In the genomic region with DNA sequence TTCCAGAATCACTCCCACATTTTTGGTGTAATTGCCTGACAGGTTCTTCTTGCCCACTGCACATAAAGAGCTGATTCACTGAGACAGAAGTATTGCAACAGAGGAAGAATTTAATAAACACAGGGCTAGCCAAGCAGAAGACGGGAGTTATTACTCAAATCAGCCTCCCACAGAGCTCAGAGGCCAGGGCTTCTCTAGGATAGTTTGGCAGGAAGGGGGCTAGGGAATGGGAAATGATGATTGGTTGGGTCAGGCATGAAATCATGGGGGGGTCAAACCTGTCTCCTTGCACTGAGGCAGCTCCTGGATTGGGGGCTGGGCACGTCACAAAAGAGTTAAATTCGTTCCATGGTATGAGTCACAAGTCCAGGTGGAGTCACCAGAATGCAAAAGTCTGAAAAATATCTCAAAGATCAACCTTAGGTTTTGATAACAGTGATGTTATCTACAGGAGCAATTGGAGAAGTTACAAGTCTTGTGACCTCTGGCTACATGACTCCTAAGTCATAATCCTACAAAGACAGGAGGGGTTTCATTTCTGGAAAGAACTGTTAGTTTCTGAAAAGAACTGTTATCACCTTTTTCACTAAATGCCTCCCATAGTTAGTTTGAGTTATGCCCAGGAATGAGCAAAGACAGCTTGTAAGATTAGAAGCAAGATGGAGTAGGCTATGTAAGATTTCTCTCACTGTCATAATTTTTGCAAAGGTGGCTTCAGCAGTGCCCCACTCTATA, we compare ENCODE assay signal across 16 cellular contexts. TPM values are rescaled to one million over a fixed set of nuclear protein-coding genes. Genes with fewer than 3 reads are reported as not detected.
DNase-seq lines count a peak whose midpoint lies in the region; ATAC-seq and TF ChIP-seq lines count a peak whose summit lies in the region.
"Had no signal": no experiment of that assay in that cellular context is flagged by ENCODE, and none has a peak within 500 bp of the region (broad histone marks: within the 10 kb centered on the region; RNA-seq: fewer than 3 reads in every experiment).

No MANE protein-coding gene starts in this region.

- BruUV-seq in PC-3 (replicated peaks; lab: Mats Ljungman, UMichigan), result no TSS peak

- H3K27me3 Mint-ChIP-seq in osteocyte (ENCODE audit: unreplicated experiment) (no peaks in the 10 kb centered on the region), mesothelial cell of epicardium (ENCODE audit: low read depth) (peaks cover 32% of the 10 kb centered on the region)

- no peaks in the 10 kb centered on the region for H3K27me3 ChIP-seq in PC-3 (ENCODE audit: low read length)
- H3K27me3 ChIP-seq in BE2C, result no peaks in the 10 kb centered on the region
- H3K27me3 ChIP-seq: cardiac muscle cell, sigmoid colon had no signal

- no peaks in the 10 kb centered on the region for H3K79me2 ChIP-seq in PC-3 (ENCODE audit: low read length)

- H3K4me2 ChIP-seq in PC-3 (ENCODE audit: low read length), result no peak overlapping the region

- ATAC-seq in PC-3 (no peak), left lobe of liver (no peak)

- no peak overlapping the region for H2AFZ ChIP-seq in PC-3 (ENCODE audit: low read length)

- H3K27ac Mint-ChIP-seq in osteocyte (ENCODE audit: unreplicated experiment), result peak overlapping the region; percentile 94
- H3K27ac Mint-ChIP-seq in mesothelial cell of epicardium, result no peak overlapping the region
- H3K27ac Mint-ChIP-seq: activated T-helper 1 cell treated with anti-CD3 and anti-CD28 coated beads, Interleukin-12 subunit alpha, Interleukin-12 subunit beta, Interleukin-2, Interleukin-4 antibody, amounts not matched to agents 30 ng/mL and 10 ng/mL and 1 ng/mL, durations not matched to agents 14 hours and 24 hours and 36 hours had no signal

- no peak overlapping the region for H3K9ac ChIP-seq in PC-3 (ENCODE audit: low read length)

- H3K9me3 ChIP-seq in PC-3 (ENCODE audit: low read length) (peaks cover 13% of the 10 kb centered on the region; the same call in 1 of the 2 replicates), BE2C (no peaks in the 10 kb centered on the region)

- H3K4me3 Mint-ChIP-seq in osteocyte (ENCODE audit: unreplicated experiment) (peak overlapping the region; percentile 36), mesothelial cell of epicardium (no peak overlapping the region)
- H3K4me3 Mint-ChIP-seq: activated T-helper 1 cell treated with anti-CD3 and anti-CD28 coated beads, Interleukin-12 subunit alpha, Interleukin-12 subunit beta, Interleukin-2, Interleukin-4 antibody, amounts not matched to agents 30 ng/mL and 10 ng/mL and 1 ng/mL, durations not matched to agents 14 hours and 24 hours and 36 hours had no signal

- POLR2A ChIA-PET in PC-3 (lab: Charles Lee; ENCODE audit: unreplicated experiment), result no interaction called here

- no peaks in the 10 kb centered on the region for H4K20me1 ChIP-seq in PC-3 (ENCODE audit: low read length)

- H3K4me1 ChIP-seq in PC-3 (ENCODE audit: insufficient read depth, low read length) (peaks cover 11% of the 10 kb centered on the region), BE2C (no peaks in the 10 kb centered on the region)
- H3K4me1 ChIP-seq: esophagus squamous epithelium had no signal

- TF ChIP-seq CTCF in PC-3 (conservative IDR thresholded peaks at IDR 0.05; ENCODE audit: low read depth, low read length) (no peak), epithelial cell of esophagus (IDR thresholded peaks at IDR 0.05; ENCODE audit: insufficient read depth, low read depth, low read length, missing control alignments) (no peak), osteocyte (IDR thresholded peaks at IDR 0.05) (no peak), BE2C (IDR thresholded peaks at IDR 0.05; ENCODE audit: low read depth, low read length) (no peak), mesothelial cell of epicardium (IDR thresholded peaks at IDR 0.05; ENCODE audit: unreplicated experiment) (no peak)

- H3K36me3 Mint-ChIP-seq in osteocyte (ENCODE audit: unreplicated experiment) (peaks cover 13% of the 10 kb centered on the region), mesothelial cell of epicardium (no peaks in the 10 kb centered on the region)

- intact Hi-C loops in PC-3 (cut with micrococcal nuclease), result no loop called here

- H3K4me3 ChIP-seq in PC-3 (ENCODE audit: low read length) (no peak overlapping the region), epithelial cell of esophagus (ENCODE audit: low read length) (no peak overlapping the region), BE2C (ENCODE audit: low read depth, low read length) (no peak overlapping the region)
- H3K4me3 ChIP-seq: cardiac muscle cell, esophagus squamous epithelium, sigmoid colon had no signal

- H3K4me1 Mint-ChIP-seq in osteocyte (ENCODE audit: unreplicated experiment) (peaks cover 82% of the 10 kb centered on the region), mesothelial cell of epicardium (no peaks in the 10 kb centered on the region)

- H3K36me3 ChIP-seq in PC-3 (ENCODE audit: low read depth, low read length), result no peaks in the 10 kb centered on the region; the same call in 1 of the 2 replicates
- H3K36me3 ChIP-seq in BE2C, result no peaks in the 10 kb centered on the region
- H3K36me3 ChIP-seq: cardiac muscle cell, esophagus squamous epithelium, sigmoid colon had no signal

- H3K9me3 Mint-ChIP-seq in osteocyte (ENCODE audit: unreplicated experiment), result peaks cover 19% of the 10 kb centered on the region
- peaks cover 16% of the 10 kb centered on the region for H3K9me3 Mint-ChIP-seq in mesothelial cell of epicardium
- H3K9me3 Mint-ChIP-seq: activated T-helper 1 cell treated with anti-CD3 and anti-CD28 coated beads, Interleukin-12 subunit alpha, Interleukin-12 subunit beta, Interleukin-2, Interleukin-4 antibody, amounts not matched to agents 30 ng/mL and 10 ng/mL and 1 ng/mL, durations not matched to agents 14 hours and 24 hours and 36 hours had no signal

- H3K9me2 ChIP-seq in PC-3 (replicated peaks; ENCODE audit: low read length), result peaks cover 4% of the 10 kb centered on the region; the same call in 1 of the 2 replicates

- no peaks in the 10 kb centered on the region for H3F3A ChIP-seq in PC-3 (ENCODE audit: low read length, unreplicated experiment)

- H3K27ac ChIP-seq in PC-3 (ENCODE audit: low read length), result no peak overlapping the region
- H3K27ac ChIP-seq: cardiac muscle cell had no signal

- CTCF ChIA-PET in PC-3 (lab: Charles Lee), result no interaction called here

- DNase-seq in EL (peak; percentile 64), PC-3 (peak; percentile 39), epithelial cell of esophagus (ENCODE audit: low read depth) (peak; percentile 83), osteocyte (ENCODE audit: extremely low spot score, unreplicated experiment) (no peak), BE2C (no peak), OCI-M1 (lab: John Stamatoyannopoulos, UW) (no peak), mesothelial cell of epicardium (ENCODE audit: low spot score in 2 of 2, unreplicated experiment in 2 of 2) (no peak), left lobe of liver (ENCODE audit: low spot score) (no peak)
- DNase-seq: activated CD4-positive, CD25-positive, alpha-beta regulatory T cell; esophagus squamous epithelium; islet precursor cell; NCI-H510A treated with DMSO at 0.1 percent for 48 hours; sigmoid colon had no signal

RNA-seq across cellular contexts. Expression of gene ERCC6, which starts 30.3 kb away (rescaled TPM):
- total RNA-seq in PC-3 (2014; rRNA removed) (36.7 and 43.0 TPM in 2 replicates), osteocyte (184 and 187 TPM in 2 replicates), mesothelial cell of epicardium (32.4 to 37.4 TPM (median 35.4 TPM) in 3 replicates), left lobe of liver (12.6 TPM)
- polyA plus RNA-seq in BE2C (2012; ENCODE audit: insufficient read depth, insufficient read length, low read depth), result 6.1 TPM

RNA-seq across cellular contexts. Expression of gene SLC18A3, which starts 40.9 kb away (rescaled TPM):
- total RNA-seq in PC-3 (2014; rRNA removed), result not detected in 2 replicates
- 0.32 and 0.34 TPM in 2 replicates for total RNA-seq in osteocyte
- 16.5 TPM for polyA plus RNA-seq in BE2C (2012; ENCODE audit: insufficient read depth, insufficient read length, low read depth)
- total RNA-seq in mesothelial cell of epicardium, result 0.18 to 0.34 TPM (median 0.18 TPM) in 3 replicates
- total RNA-seq in left lobe of liver, result not detected
- total RNA-seq: activated T-helper 1 cell treated with anti-CD3 and anti-CD28 coated beads, Interleukin-12 subunit alpha, Interleukin-12 subunit beta, Interleukin-2, Interleukin-4 antibody, amounts not matched to agents 30 ng/mL and 10 ng/mL and 1 ng/mL, durations not matched to agents 14 hours and 24 hours and 36 hours; cardiac muscle cell; esophagus squamous epithelium; temporal lobe had no signal
- polyA plus RNA-seq: cardiac muscle cell had no signal

RNA-seq across cellular contexts. Expression of gene CHAT, which starts 44.6 kb away (rescaled TPM):
- total RNA-seq in PC-3 (2014; rRNA removed), result not detected in 2 replicates
- total RNA-seq in osteocyte, result not detected in 2 replicates
- 0.62 TPM for polyA plus RNA-seq in BE2C (2012; ENCODE audit: insufficient read depth, insufficient read length, low read depth)
- not detected in 3 replicates for total RNA-seq in mesothelial cell of epicardium
- total RNA-seq in left lobe of liver, result not detected
- total RNA-seq: cardiac muscle cell, esophagus squamous epithelium, temporal lobe had no signal
- polyA plus RNA-seq: cardiac muscle cell had no signal

Comparison
In these comparisons a context has a peak if more than half of its experiments do, and no peak if none do; other contexts are left out.
1. DNase-seq: peak in EL (single experiment), PC-3 (single experiment) and epithelial cell of esophagus (single experiment); none in osteocyte (single experiment), BE2C (single experiment), OCI-M1 (single experiment), mesothelial cell of epicardium (0 of 2) and left lobe of liver (single experiment).